In the genomic region with DNA sequence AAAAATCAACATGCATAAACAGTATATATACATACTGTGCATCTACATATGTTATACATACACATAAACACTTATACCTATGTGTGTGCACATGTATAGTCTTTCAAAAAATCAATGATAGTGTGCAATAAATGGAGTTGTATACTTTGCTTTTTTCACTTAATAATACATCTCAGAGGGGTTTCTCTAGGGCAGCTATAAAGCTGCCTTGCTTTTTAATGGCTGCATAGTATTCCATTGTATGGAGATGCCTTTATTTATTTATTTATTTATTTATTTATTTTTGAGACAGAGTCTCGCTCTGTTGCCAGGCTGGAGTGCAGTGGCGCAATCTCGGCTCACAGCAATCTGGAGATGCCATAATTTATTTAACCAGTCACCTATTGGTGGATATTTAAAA, we compare ENCODE assay signal across 40 cellular contexts.
"Had no signal": no experiment of that assay in that cellular context is flagged by ENCODE, and none has a peak within 500 bp of the region (broad histone marks: within the 10 kb centered on the region; RNA-seq: fewer than 3 reads in every experiment).

No MANE protein-coding gene starts in this region.

- H3K4me3 Mint-ChIP-seq: activated naive CD4-positive, alpha-beta T cell treated with anti-CD3 and anti-CD28 coated beads for 36 hours; activated naive CD4-positive, alpha-beta T cell treated with anti-CD3 and anti-CD28 coated beads, Interleukin-2, amount 10 ng/mL, durations not matched to agents 7 days and 5 days; activated naive CD4-positive, alpha-beta T cell treated with anti-CD3 and anti-CD28 coated beads, Interleukin-2, amount 50 U/mL, for 24 hours; activated naive CD8-positive, alpha-beta T cell; activated naive CD8-positive, alpha-beta T cell treated with anti-CD3 and anti-CD28 coated beads for 36 hours; activated naive CD8-positive, alpha-beta T cell treated with anti-CD3 and anti-CD28 coated beads, Interleukin-2, amount 10 ng/mL, durations not matched to agents 7 days and 5 days; activated naive CD8-positive, alpha-beta T cell treated with anti-CD3 and anti-CD28 coated beads, Interleukin-2, amount 50 U/mL, for 24 hours; activated T-cell treated with anti-CD3 and anti-CD28 coated beads, Interleukin-2, amount 50 U/mL, for 24 hours; activated T-cell treated with anti-CD3 and anti-CD28 coated beads, Interleukin-2, amount 50 U/mL, for 4 hours; activated T-helper 1 cell treated with anti-CD3 and anti-CD28 coated beads, Interleukin-12 subunit alpha, Interleukin-12 subunit beta, Interleukin-2, Interleukin-4 antibody, amounts not matched to agents 30 ng/mL and 10 ng/mL and 1 ng/mL, durations not matched to agents 14 hours and 24 hours and 36 hours; activated T-helper 17 cell treated with anti-CD3 and anti-CD28 coated beads, Interleukin-2, amount 50 U/mL, for 72 hours; brain; central memory CD8-positive, alpha-beta T cell had no signal

- DNase-seq: activated effector memory CD4-positive, alpha-beta T cell treated with anti-CD3 and anti-CD28 coated beads, Interleukin-2, amount 50 U/mL, for 16 hours; activated effector memory CD4-positive, alpha-beta T cell treated with Interleukin-2 at 50 U/mL for 16 hours; activated gamma-delta T cell; activated gamma-delta T cell treated with Interleukin-2 at 50 U/mL for 16 hours; activated naive CD4-positive, alpha-beta T cell; activated naive CD4-positive, alpha-beta T cell treated with anti-CD3 and anti-CD28 coated beads for 36 hours; activated naive CD4-positive, alpha-beta T cell treated with anti-CD3 and anti-CD28 coated beads, Interleukin-2, amount 10 ng/mL, durations not matched to agents 7 days and 5 days; activated naive CD4-positive, alpha-beta T cell treated with anti-CD3 and anti-CD28 coated beads, Interleukin-2, amount 50 U/mL, for 16 hours; activated naive CD4-positive, alpha-beta T cell treated with Interleukin-2 at 50 U/mL for 16 hours; activated naive CD8-positive, alpha-beta T cell treated with anti-CD3 and anti-CD28 coated beads for 36 hours; activated naive CD8-positive, alpha-beta T cell treated with anti-CD3 and anti-CD28 coated beads, Interleukin-2, amount 10 ng/mL, durations not matched to agents 7 days and 5 days; activated naive CD8-positive, alpha-beta T cell treated with anti-CD3 and anti-CD28 coated beads, Interleukin-2, amount 50 U/mL, for 24 hours; activated T-cell treated with anti-CD3 and anti-CD28 coated beads, Interleukin-2, amount 50 U/mL, for 1 hour; activated T-cell treated with anti-CD3 and anti-CD28 coated beads, Interleukin-2, amount 50 U/mL, for 24 hours; activated T-cell treated with anti-CD3 and anti-CD28 coated beads, Interleukin-2, amount 50 U/mL, for 4 hours; activated T-cell treated with anti-CD3 and anti-CD28 coated beads, Interleukin-2, amount 50 U/mL, for 48 hours; activated T-cell treated with anti-CD3 and anti-CD28 coated beads, Interleukin-2, amount 50 U/mL, for 72 hours; adrenal gland; amniotic stem cell; amygdala; anterior cingulate cortex; aorta; body of pancreas; brain microvascular endothelial cell; caudate nucleus; central memory CD4-positive, alpha-beta T cell; cerebellar nuclear complex had no signal

- H3K4me1 Mint-ChIP-seq: activated naive CD8-positive, alpha-beta T cell treated with anti-CD3 and anti-CD28 coated beads, Interleukin-2, amount 50 U/mL, for 24 hours; brain had no signal

- H3K27me3 Mint-ChIP-seq: activated naive CD4-positive, alpha-beta T cell treated with anti-CD3 and anti-CD28 coated beads, Interleukin-2, amount 10 ng/mL, durations not matched to agents 7 days and 5 days; activated naive CD4-positive, alpha-beta T cell treated with anti-CD3 and anti-CD28 coated beads, Interleukin-2, amount 50 U/mL, for 24 hours; activated naive CD8-positive, alpha-beta T cell; activated naive CD8-positive, alpha-beta T cell treated with anti-CD3 and anti-CD28 coated beads for 36 hours; activated naive CD8-positive, alpha-beta T cell treated with anti-CD3 and anti-CD28 coated beads, Interleukin-2, amount 10 ng/mL, durations not matched to agents 7 days and 5 days; activated naive CD8-positive, alpha-beta T cell treated with anti-CD3 and anti-CD28 coated beads, Interleukin-2, amount 50 U/mL, for 24 hours; activated T-cell treated with anti-CD3 and anti-CD28 coated beads, Interleukin-2, amount 50 U/mL, for 24 hours; activated T-helper 17 cell treated with anti-CD3 and anti-CD28 coated beads, Interleukin-2, amount 50 U/mL, for 72 hours; central memory CD8-positive, alpha-beta T cell had no signal

- H3K27ac Mint-ChIP-seq: activated naive CD4-positive, alpha-beta T cell treated with anti-CD3 and anti-CD28 coated beads for 36 hours; activated naive CD4-positive, alpha-beta T cell treated with anti-CD3 and anti-CD28 coated beads, Interleukin-2, amount 10 ng/mL, durations not matched to agents 7 days and 5 days; activated naive CD4-positive, alpha-beta T cell treated with anti-CD3 and anti-CD28 coated beads, Interleukin-2, amount 50 U/mL, for 24 hours; activated naive CD4-positive, alpha-beta T cell treated with anti-CD3 and anti-CD28 coated beads, Interleukin-2, amount 50 U/mL, for 72 hours; activated naive CD8-positive, alpha-beta T cell; activated naive CD8-positive, alpha-beta T cell treated with anti-CD3 and anti-CD28 coated beads for 36 hours; activated naive CD8-positive, alpha-beta T cell treated with anti-CD3 and anti-CD28 coated beads, Interleukin-2, amount 10 ng/mL, durations not matched to agents 7 days and 5 days; activated naive CD8-positive, alpha-beta T cell treated with anti-CD3 and anti-CD28 coated beads, Interleukin-2, amount 50 U/mL, for 24 hours; activated T-cell treated with anti-CD3 and anti-CD28 coated beads, Interleukin-2, amount 50 U/mL, for 24 hours; activated T-helper 1 cell treated with anti-CD3 and anti-CD28 coated beads, Interleukin-12 subunit alpha, Interleukin-12 subunit beta, Interleukin-2, Interleukin-4 antibody, amounts not matched to agents 30 ng/mL and 10 ng/mL and 1 ng/mL, durations not matched to agents 14 hours and 24 hours and 36 hours; activated T-helper 17 cell treated with anti-CD3 and anti-CD28 coated beads, Interleukin-2, amount 50 U/mL, for 72 hours; activated T-helper 2 cell treated with anti-CD3 and anti-CD28 coated beads, Interferon-gamma antibody, Interleukin-2, Interleukin-4, amounts not matched to agents 10 μg/mL and 5 μg/mL and 100 μg/mL, durations not matched to agents 14 hours and 24 hours and 36 hours; brain had no signal

- H3K4me1 ChIP-seq: ascending aorta, body of pancreas, breast epithelium had no signal

- FAIRE-seq: astrocyte, bronchial epithelial cell had no signal

- H3K9me3 Mint-ChIP-seq: activated naive CD4-positive, alpha-beta T cell treated with anti-CD3 and anti-CD28 coated beads for 36 hours; activated naive CD4-positive, alpha-beta T cell treated with anti-CD3 and anti-CD28 coated beads, Interleukin-2, amount 50 U/mL, for 24 hours; activated naive CD4-positive, alpha-beta T cell treated with anti-CD3 and anti-CD28 coated beads, Interleukin-2, amount 50 U/mL, for 72 hours; activated naive CD8-positive, alpha-beta T cell treated with anti-CD3 and anti-CD28 coated beads for 36 hours; activated naive CD8-positive, alpha-beta T cell treated with anti-CD3 and anti-CD28 coated beads, Interleukin-2, amount 10 ng/mL, durations not matched to agents 7 days and 5 days; activated naive CD8-positive, alpha-beta T cell treated with anti-CD3 and anti-CD28 coated beads, Interleukin-2, amount 50 U/mL, for 24 hours; activated T-cell treated with anti-CD3 and anti-CD28 coated beads, Interleukin-2, amount 50 U/mL, for 24 hours; activated T-cell treated with anti-CD3 and anti-CD28 coated beads, Interleukin-2, amount 50 U/mL, for 4 hours; activated T-helper 1 cell treated with anti-CD3 and anti-CD28 coated beads, Interleukin-12 subunit alpha, Interleukin-12 subunit beta, Interleukin-2, Interleukin-4 antibody, amounts not matched to agents 30 ng/mL and 10 ng/mL and 1 ng/mL, durations not matched to agents 14 hours and 24 hours and 36 hours; activated T-helper 17 cell treated with anti-CD3 and anti-CD28 coated beads, Interleukin-2, amount 50 U/mL, for 72 hours; activated T-helper 2 cell treated with anti-CD3 and anti-CD28 coated beads, Interferon-gamma antibody, Interleukin-2, Interleukin-4, amounts not matched to agents 10 μg/mL and 5 μg/mL and 100 μg/mL, durations not matched to agents 14 hours and 24 hours and 36 hours; central memory CD8-positive, alpha-beta T cell had no signal

- H3K9me3 ChIP-seq: adrenal gland, ascending aorta, body of pancreas, breast epithelium had no signal

- H3K27me3 ChIP-seq: adrenal gland, ascending aorta, body of pancreas, brain microvascular endothelial cell, breast epithelium had no signal

- H3K27ac ChIP-seq: adrenal gland, ascending aorta, body of pancreas, brain microvascular endothelial cell, breast epithelium, cardiac muscle cell had no signal

- H3K4me3 ChIP-seq: adrenal gland, ascending aorta, body of pancreas, breast epithelium, cardiac muscle cell had no signal

- H3K36me3 Mint-ChIP-seq: activated naive CD4-positive, alpha-beta T cell treated with anti-CD3 and anti-CD28 coated beads, Interleukin-2, amount 50 U/mL, for 24 hours; activated naive CD4-positive, alpha-beta T cell treated with anti-CD3 and anti-CD28 coated beads, Interleukin-2, amount 50 U/mL, for 72 hours; activated naive CD8-positive, alpha-beta T cell; activated naive CD8-positive, alpha-beta T cell treated with anti-CD3 and anti-CD28 coated beads for 36 hours; activated naive CD8-positive, alpha-beta T cell treated with anti-CD3 and anti-CD28 coated beads, Interleukin-2, amount 10 ng/mL, durations not matched to agents 7 days and 5 days; brain had no signal

- H3K36me3 ChIP-seq: adrenal gland, ascending aorta, brain microvascular endothelial cell, breast epithelium, cardiac muscle cell had no signal

- ATAC-seq: activated naive CD4-positive, alpha-beta T cell treated with anti-CD3 and anti-CD28 coated beads, Interleukin-2, amount 50 U/mL, for 72 hours; activated naive CD8-positive, alpha-beta T cell treated with anti-CD3 and anti-CD28 coated beads, Interleukin-2, amount 50 U/mL, for 24 hours; activated T-cell treated with anti-CD3 and anti-CD28 coated beads, Interleukin-2, amount 50 U/mL, for 4 hours; activated T-cell treated with anti-CD3 and anti-CD28 coated beads, Interleukin-2, amount 50 U/mL, for 72 hours; activated T-helper 17 cell treated with anti-CD3 and anti-CD28 coated beads, Interleukin-2, amount 50 U/mL, for 72 hours; body of pancreas had no signal
